ENCODE assay signal across 23 cellular contexts in genomic region chr1:159827549-159827948, GRCh38. TPM values are rescaled to one million over a fixed set of nuclear protein-coding genes. Genes with fewer than 3 reads are reported as not detected.
DNase-seq lines count a peak whose midpoint lies in the region; ATAC-seq, FAIRE-seq and TF ChIP-seq lines count a peak whose summit lies in the region.
"Had no signal": no experiment of that assay in that cellular context is flagged by ENCODE, and none has a peak within 500 bp of the region (broad histone marks: within the 10 kb centered on the region; RNA-seq: fewer than 3 reads in every experiment).

No MANE protein-coding gene starts in this region.

- intact Hi-C loops in CD14-positive monocyte (cut with micrococcal nuclease), result no loop called here
- intact Hi-C loops in natural killer cell (cut with micrococcal nuclease), result loop anchor here (2.0 to 10.0 kb wide), 2 partner anchors 27 to 1247 kb away; no protein-coding TSS in a partner anchor

- H3K9me3 Mint-ChIP-seq in CD14-positive monocyte (peaks cover 0 to 2% (median 0%) of the 10 kb centered on the region in 7 donors), natural killer cell (peaks cover 5 to 6% of the 10 kb centered on the region in 2 donors)
- H3K9me3 Mint-ChIP-seq in activated naive CD8-positive, alpha-beta T cell treated with anti-CD3 and anti-CD28 coated beads, Interleukin-2, amount 50 U/mL, for 24 hours, result peaks cover 7% of the 10 kb centered on the region

- peaks cover 71% of the 10 kb centered on the region for H3K4me1 Mint-ChIP-seq in CD14-positive monocyte
- peaks cover 53% of the 10 kb centered on the region for H3K4me1 Mint-ChIP-seq in activated naive CD8-positive, alpha-beta T cell treated with anti-CD3 and anti-CD28 coated beads, Interleukin-2, amount 50 U/mL, for 24 hours
- H3K4me1 Mint-ChIP-seq in natural killer cell, result peaks cover 75 to 83% of the 10 kb centered on the region in 2 donors

- H3K36me3 Mint-ChIP-seq in CD14-positive monocyte, result no peaks in the 10 kb centered on the region
- H3K36me3 Mint-ChIP-seq in activated naive CD8-positive, alpha-beta T cell treated with anti-CD3 and anti-CD28 coated beads, Interleukin-2, amount 50 U/mL, for 24 hours (ENCODE audit: low read depth), result peaks cover 2% of the 10 kb centered on the region
- peaks cover 10% of the 10 kb centered on the region for H3K36me3 Mint-ChIP-seq in natural killer cell

- DNase-seq in CD14-positive monocyte (ENCODE audit: low spot score) (no peak), GM18507 (ENCODE audit: extremely low spot score, insufficient read length, low read depth) (no peak), natural killer cell (no peak), NOMO-1 treated with dmso at 0.1 percent for 144 hours (lab: John Stamatoyannopoulos, UW; ENCODE audit: unreplicated experiment) (no peak), HCEC 1CT (no peak)
- DNase-seq in activated naive CD8-positive, alpha-beta T cell treated with anti-CD3 and anti-CD28 coated beads, Interleukin-2, amount 50 U/mL, for 24 hours, result no peak
- DNase-seq: brain microvascular endothelial cell; cortex of kidney; GF-D8; mesenchymal stem cell; MV-4-11; NCI-H1694 treated with DMSO at 0.1 percent for 48 hours; NCI-H526; stimulated activated CD4-positive, alpha-beta T cell treated with anti-CD3 and anti-CD28 coated beads, Interleukin-15, amount 100 ng/mL, for 24 hours; stimulated activated CD8-positive, alpha-beta memory T cell treated with anti-CD3 and anti-CD28 coated beads, Interleukin-4, amount 100 ng/mL, for 48 hours had no signal

- H3K27ac Mint-ChIP-seq in CD14-positive monocyte (peak overlapping the region in 2 of 7 donors; percentile 52 to 75), natural killer cell (peak overlapping the region; percentile 90 to 92)
- H3K27ac Mint-ChIP-seq in activated naive CD8-positive, alpha-beta T cell treated with anti-CD3 and anti-CD28 coated beads, Interleukin-2, amount 50 U/mL, for 24 hours, result peak overlapping the region; percentile 79

- peak; percentile 38 for FAIRE-seq in GM18507 (lab: Jason Lieb, UNC)
- FAIRE-seq: K562, urothelium cell line had no signal

- no peak for ATAC-seq in activated naive CD8-positive, alpha-beta T cell treated with anti-CD3 and anti-CD28 coated beads, Interleukin-2, amount 50 U/mL, for 24 hours
- ATAC-seq in natural killer cell (peak in 2 of 3 donors; percentile 24 to 25), GM21367 (IDR thresholded peaks at IDR 0.05; ENCODE audit: unreplicated experiment) (no peak)
- ATAC-seq: K562 had no signal

- TF ChIP-seq CTCF in CD14-positive monocyte (IDR thresholded peaks at IDR 0.05) (no peak), natural killer cell (IDR thresholded peaks at IDR 0.05) (no peak)

- H3K27me3 Mint-ChIP-seq in CD14-positive monocyte (ENCODE audit: low read depth in 3 of 3) (peaks cover 0 to 6% (median 4%) of the 10 kb centered on the region in 3 donors), natural killer cell (ENCODE audit: low read depth in 2 of 2) (peaks cover 20 to 24% of the 10 kb centered on the region in 2 donors)
- H3K27me3 Mint-ChIP-seq in activated naive CD8-positive, alpha-beta T cell treated with anti-CD3 and anti-CD28 coated beads, Interleukin-2, amount 50 U/mL, for 24 hours, result no peaks in the 10 kb centered on the region

- peak overlapping the region; percentile 64 to 67 for H3K4me3 Mint-ChIP-seq in CD14-positive monocyte
- H3K4me3 Mint-ChIP-seq in activated naive CD8-positive, alpha-beta T cell treated with anti-CD3 and anti-CD28 coated beads, Interleukin-2, amount 50 U/mL, for 24 hours, result no peak overlapping the region
- H3K4me3 Mint-ChIP-seq in natural killer cell, result peak overlapping the region; percentile 62

RNA-seq across cellular contexts. Expression of gene SLAMF8, which starts 0.9 kb away (rescaled TPM):
- polyA plus RNA-seq in CD14-positive monocyte, result 1 to 10 TPM; 2.6 to 5.7 TPM
- total RNA-seq in natural killer cell, result 1 to 10 TPM in 2 of 3 donors, under 1 TPM in 1; 0.64 to 4.4 (median 2.8) TPM
- total RNA-seq: fibroblast of lung, K562, osteocyte, SK-MEL-5 had no signal
- polyA plus RNA-seq: fibroblast of lung, K562 had no signal

RNA-seq across cellular contexts. Expression of gene FCRL6, which starts 25.4 kb away (rescaled TPM):
- under 1 TPM; 0.15 to 0.17 TPM for polyA plus RNA-seq in CD14-positive monocyte
- total RNA-seq in natural killer cell, result 100 to 1,000 TPM; 138 to 309 (median 298) TPM
- total RNA-seq: fibroblast of lung, K562, osteocyte, RPMI7951, SK-MEL-5 had no signal
- polyA plus RNA-seq: fibroblast of lung, K562 had no signal

RNA-seq across cellular contexts. Expression of gene VSIG8, which starts 34.9 kb away (rescaled TPM):
- polyA plus RNA-seq in CD14-positive monocyte, result not detected
- not detected for total RNA-seq in natural killer cell
- total RNA-seq: K562, osteocyte, right atrium auricular region, RPMI7951, SK-MEL-5 had no signal
- polyA plus RNA-seq: fibroblast of lung, K562 had no signal

RNA-seq across cellular contexts. Expression of gene DUSP23, which starts 46.8 kb away (rescaled TPM):
- polyA plus RNA-seq in CD14-positive monocyte, result 100 to 1,000 TPM in 1 of 2 donors, 10 to 100 TPM in 1; 97.8 to 136 TPM
- total RNA-seq in natural killer cell, result 10 to 100 TPM; 18.6 to 22.1 (median 21.1) TPM

Comparison
In these comparisons a context has a peak if more than half of its experiments do, and no peak if none do; other contexts are left out.
1. ATAC-seq: peak in natural killer cell (2 of 3); none in activated naive CD8-positive, alpha-beta T cell treated with anti-CD3 and anti-CD28 coated beads, Interleukin-2, amount 50 U/mL, for 24 hours (single experiment) and GM21367 (single experiment).